Comparison of ENCODE assay signal across 14 cellular contexts in genomic region chr17:36498155-36498554, GRCh38.
"Had no signal": no experiment of that assay in that cellular context is flagged by ENCODE, and none has a peak within 500 bp of the region (broad histone marks: within the 10 kb centered on the region; RNA-seq: fewer than 3 reads in every experiment).

No MANE protein-coding gene starts in this region.

- H3K9me3 ChIP-seq: esophagus muscularis mucosa, tibial artery had no signal

- FAIRE-seq: endometrium had no signal

- H3K4me3 ChIP-seq: esophagus muscularis mucosa, tibial artery had no signal

- H3K27me3 ChIP-seq: esophagus muscularis mucosa, tibial artery had no signal

- DNase-seq: activated CD4-positive, alpha-beta T cell treated with anti-CD3 and anti-CD28 coated beads for 4 hours; activated CD8-positive, alpha-beta memory T cell treated with anti-CD3 and anti-CD28 coated beads for 24 hours; activated T-cell treated with anti-CD3 and anti-CD28 coated beads for 4 hours; amygdala; cerebellar nuclear complex; dermis blood vessel endothelial cell; foreskin melanocyte; left cardiac atrium; naive thymus-derived CD4-positive, alpha-beta T cell; posterior cingulate gyrus; T-helper 9 cell had no signal

- H3K4me1 ChIP-seq: tibial artery had no signal

- H3K27ac ChIP-seq: esophagus muscularis mucosa, tibial artery had no signal
